15 cellular contexts compared by ENCODE assay signal in genomic region chr1:240312872-240313271, GRCh38.
DNase-seq lines count a peak whose midpoint lies in the region; ATAC-seq and TF ChIP-seq lines count a peak whose summit lies in the region.
"Had no signal": no experiment of that assay in that cellular context is flagged by ENCODE, and none has a peak within 500 bp of the region (broad histone marks: within the 10 kb centered on the region; RNA-seq: fewer than 3 reads in every experiment).

No MANE protein-coding gene starts in this region.

- H3K27me3 ChIP-seq in gastroesophageal sphincter (no peaks in the 10 kb centered on the region), ascending aorta (no peaks in the 10 kb centered on the region)
- H3K27me3 ChIP-seq: vagina had no signal

- POLR2A ChIA-PET in activated CD8-positive, alpha-beta T cell treated with anti-CD3 and anti-CD28 coated beads for 36 hours (lab: Charles Lee): no interaction called here

- peaks cover 18% of the 10 kb centered on the region for H3K27me3 Mint-ChIP-seq in HFFc6 (ENCODE audit: insufficient read depth)
- no peaks in the 10 kb centered on the region for H3K27me3 Mint-ChIP-seq in activated CD8-positive, alpha-beta T cell treated with anti-CD3 and anti-CD28 coated beads for 36 hours
- H3K27me3 Mint-ChIP-seq in activated naive CD4-positive, alpha-beta T cell treated with anti-CD3 and anti-CD28 coated beads, Interleukin-2, amount 10 ng/mL, durations not matched to agents 7 days and 5 days: no peaks in the 10 kb centered on the region
- H3K27me3 Mint-ChIP-seq: activated B cell treated with CpG ODN at 0.5 μM for 24 hours; dendritic cell treated with granulocyte-macrophage colony-stimulating factor and Interleukin-4, amounts not matched to agents 40 ng/mL and 50 ng/mL, for 4 days had no signal

- 30 to 59% methylated on average over 2 to 3 of the region's 3 CpGs for WGBS in gastroesophageal sphincter (ENCODE audit: low coverage in 1 of 2), 2 donors

- H3K9me3 Mint-ChIP-seq in HFFc6: peaks cover 1% of the 10 kb centered on the region; the same call in 1 of the 2 replicates
- H3K9me3 Mint-ChIP-seq in activated CD8-positive, alpha-beta T cell treated with anti-CD3 and anti-CD28 coated beads for 36 hours: no peaks in the 10 kb centered on the region
- H3K9me3 Mint-ChIP-seq in activated naive CD4-positive, alpha-beta T cell treated with anti-CD3 and anti-CD28 coated beads, Interleukin-2, amount 10 ng/mL, durations not matched to agents 7 days and 5 days: peaks cover 7% of the 10 kb centered on the region

- H3K4me1 ChIP-seq in gastroesophageal sphincter (peaks cover 0 to 20% (median 0%) of the 10 kb centered on the region in 3 donors), ascending aorta (no peaks in the 10 kb centered on the region)

- CTCF ChIA-PET in activated CD8-positive, alpha-beta T cell treated with anti-CD3 and anti-CD28 coated beads for 36 hours (lab: Charles Lee): no interaction called here
- CTCF ChIA-PET in activated naive CD4-positive, alpha-beta T cell treated with anti-CD3 and anti-CD28 coated beads, Interleukin-2, amount 10 ng/mL, durations not matched to agents 7 days and 5 days (lab: Charles Lee): no interaction called here

- H3K36me3 ChIP-seq in gastroesophageal sphincter (no peaks in the 10 kb centered on the region), ascending aorta (no peaks in the 10 kb centered on the region)
- H3K36me3 ChIP-seq: vagina had no signal

- TF ChIP-seq CTCF in HFFc6 (IDR thresholded peaks at IDR 0.05) (no peak), gastroesophageal sphincter (IDR thresholded peaks at IDR 0.05) (no peak), ascending aorta (IDR thresholded peaks at IDR 0.05) (no peak)
- no peak for TF ChIP-seq CTCF in activated CD8-positive, alpha-beta T cell treated with anti-CD3 and anti-CD28 coated beads for 36 hours (IDR thresholded peaks at IDR 0.05)

- peak; percentile 41 for DNase-seq in ACHN
- DNase-seq in HFFc6: peak; percentile 95
- peak; percentile 97 for DNase-seq in SKM-1 (lab: John Stamatoyannopoulos, UW; ENCODE audit: unreplicated experiment)
- no peak for DNase-seq in activated CD8-positive, alpha-beta T cell treated with anti-CD3 and anti-CD28 coated beads for 36 hours
- DNase-seq in ascending aorta (ENCODE audit: low spot score in 2 of 2): no peak
- DNase-seq in activated naive CD4-positive, alpha-beta T cell treated with anti-CD3 and anti-CD28 coated beads, Interleukin-2, amount 10 ng/mL, durations not matched to agents 7 days and 5 days: no peak
- DNase-seq in SIG-M5 (lab: John Stamatoyannopoulos, UW): no peak
- DNase-seq: activated B cell treated with CpG ODN at 0.5 μM for 24 hours, C1 segment of cervical spinal cord, NCI-H1694 had no signal

- no peak for TF ChIP-seq EP300 in gastroesophageal sphincter (IDR thresholded peaks at IDR 0.05)

- H3K4me1 Mint-ChIP-seq in HFFc6 (ENCODE audit: low read depth): peaks cover 98% of the 10 kb centered on the region
- H3K4me1 Mint-ChIP-seq in activated CD8-positive, alpha-beta T cell treated with anti-CD3 and anti-CD28 coated beads for 36 hours (ENCODE audit: low read depth): no peaks in the 10 kb centered on the region
- H3K4me1 Mint-ChIP-seq in activated naive CD4-positive, alpha-beta T cell treated with anti-CD3 and anti-CD28 coated beads, Interleukin-2, amount 10 ng/mL, durations not matched to agents 7 days and 5 days: no peaks in the 10 kb centered on the region
- H3K4me1 Mint-ChIP-seq: activated B cell treated with CpG ODN at 0.5 μM for 24 hours had no signal

- H3K36me3 Mint-ChIP-seq in HFFc6 (ENCODE audit: low read depth): peaks cover 77% of the 10 kb centered on the region
- no peaks in the 10 kb centered on the region for H3K36me3 Mint-ChIP-seq in activated CD8-positive, alpha-beta T cell treated with anti-CD3 and anti-CD28 coated beads for 36 hours (ENCODE audit: low read depth)
- H3K36me3 Mint-ChIP-seq in activated naive CD4-positive, alpha-beta T cell treated with anti-CD3 and anti-CD28 coated beads, Interleukin-2, amount 10 ng/mL, durations not matched to agents 7 days and 5 days: no peaks in the 10 kb centered on the region

- no peak overlapping the region for H3K27ac ChIP-seq in gastroesophageal sphincter
- H3K27ac ChIP-seq in ascending aorta: no peak overlapping the region
- H3K27ac ChIP-seq: skin epidermis, vagina had no signal

- H3K9me3 ChIP-seq in gastroesophageal sphincter (no peaks in the 10 kb centered on the region), ascending aorta (no peaks in the 10 kb centered on the region)
- H3K9me3 ChIP-seq: vagina had no signal

- H3K27ac Mint-ChIP-seq in HFFc6: peak overlapping the region; percentile 88
- no peak overlapping the region for H3K27ac Mint-ChIP-seq in activated CD8-positive, alpha-beta T cell treated with anti-CD3 and anti-CD28 coated beads for 36 hours
- H3K27ac Mint-ChIP-seq in activated naive CD4-positive, alpha-beta T cell treated with anti-CD3 and anti-CD28 coated beads, Interleukin-2, amount 10 ng/mL, durations not matched to agents 7 days and 5 days: no peak overlapping the region
- H3K27ac Mint-ChIP-seq: activated B cell treated with CpG ODN at 0.5 μM for 24 hours; activated T-helper 2 cell treated with anti-CD3 and anti-CD28 coated beads, Interferon-gamma antibody, Interleukin-2, Interleukin-4, amounts not matched to agents 10 μg/mL and 5 μg/mL and 100 μg/mL, durations not matched to agents 14 hours and 24 hours and 36 hours; dendritic cell treated with granulocyte-macrophage colony-stimulating factor and Interleukin-4, amounts not matched to agents 40 ng/mL and 50 ng/mL, for 4 days had no signal

- in situ Hi-C loops in ACHN (cut with HindIII; ENCODE audit: low pct_ligation_motif_present, low pct_unique_long_range_greater_than_20kb, low sequenced_read_pairs): no loop called here

- intact Hi-C loops in activated CD8-positive, alpha-beta T cell treated with anti-CD3 and anti-CD28 coated beads for 36 hours (cut with micrococcal nuclease): no loop called here
- intact Hi-C loops in ascending aorta (cut with DNase I): no loop called here

- H3K4me3 Mint-ChIP-seq in HFFc6: peak overlapping the region; percentile 38
- H3K4me3 Mint-ChIP-seq in activated CD8-positive, alpha-beta T cell treated with anti-CD3 and anti-CD28 coated beads for 36 hours: no peak overlapping the region
- no peak overlapping the region for H3K4me3 Mint-ChIP-seq in activated naive CD4-positive, alpha-beta T cell treated with anti-CD3 and anti-CD28 coated beads, Interleukin-2, amount 10 ng/mL, durations not matched to agents 7 days and 5 days
- H3K4me3 Mint-ChIP-seq: activated B cell treated with CpG ODN at 0.5 μM for 24 hours; dendritic cell treated with granulocyte-macrophage colony-stimulating factor and Interleukin-4, amounts not matched to agents 40 ng/mL and 50 ng/mL, for 4 days had no signal

- peak; percentile 42 for ATAC-seq in gastroesophageal sphincter
- ATAC-seq in activated CD8-positive, alpha-beta T cell treated with anti-CD3 and anti-CD28 coated beads for 36 hours: no peak

- H3K4me3 ChIP-seq in gastroesophageal sphincter (no peak overlapping the region), ascending aorta (no peak overlapping the region)
- H3K4me3 ChIP-seq: skin epidermis, vagina had no signal

- no peak for TF ChIP-seq POLR2A in gastroesophageal sphincter (IDR thresholded peaks at IDR 0.05)

Comparison
In these comparisons a context has a peak if more than half of its experiments do, and no peak if none do; other contexts are left out.
1. DNase-seq: peak in ACHN (single experiment), HFFc6 (single experiment) and SKM-1 (single experiment); none in activated CD8-positive, alpha-beta T cell treated with anti-CD3 and anti-CD28 coated beads for 36 hours (single experiment), ascending aorta (0 of 2), activated naive CD4-positive, alpha-beta T cell treated with anti-CD3 and anti-CD28 coated beads, Interleukin-2, amount 10 ng/mL, durations not matched to agents 7 days and 5 days (single experiment) and SIG-M5 (single experiment).